Comparison of ENCODE assay signal across 8 cellular contexts in the genomic region with DNA sequence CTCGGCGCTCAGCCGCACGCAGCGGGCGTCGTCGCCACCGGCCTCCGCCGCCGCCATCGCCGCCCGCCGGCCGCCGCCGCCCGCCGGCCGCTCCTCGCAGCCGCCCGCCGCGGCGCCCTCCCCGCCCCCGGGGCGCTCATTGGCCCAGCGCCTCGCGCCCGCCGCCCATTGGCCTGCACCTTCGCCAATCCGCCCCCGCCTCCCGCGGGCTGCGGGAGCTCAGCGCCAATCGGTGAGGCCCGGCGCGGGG. TPM values are rescaled to one million over a fixed set of nuclear protein-coding genes. Genes with fewer than 3 reads are reported as not detected.
DNase-seq lines count a peak whose midpoint lies in the region; ATAC-seq, FAIRE-seq and TF ChIP-seq lines count a peak whose summit lies in the region.

A gene with protein sequence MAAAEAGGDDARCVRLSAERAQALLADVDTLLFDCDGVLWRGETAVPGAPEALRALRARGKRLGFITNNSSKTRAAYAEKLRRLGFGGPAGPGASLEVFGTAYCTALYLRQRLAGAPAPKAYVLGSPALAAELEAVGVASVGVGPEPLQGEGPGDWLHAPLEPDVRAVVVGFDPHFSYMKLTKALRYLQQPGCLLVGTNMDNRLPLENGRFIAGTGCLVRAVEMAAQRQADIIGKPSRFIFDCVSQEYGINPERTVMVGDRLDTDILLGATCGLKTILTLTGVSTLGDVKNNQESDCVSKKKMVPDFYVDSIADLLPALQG (minus strand): TSS at position 120 of the 250 bp plus-strand sequence. CDS start 63 bp downstream, at position 57.

- intact Hi-C loops in Calu3 (cut with micrococcal nuclease; ENCODE audit: unreplicated experiment) (no loop called here), Panc1 (cut with micrococcal nuclease; ENCODE audit: unreplicated experiment) (no loop called here)

- peaks cover 6% of the 10 kb centered on the region for H3K79me1 ChIP-seq in H9 (ENCODE audit: insufficient read depth, low read depth, low read length, poor library complexity, severe bottlenecking)

- DNase-seq in Calu3 (no peak), H9 (no peak), Panc1 (ENCODE audit: low read depth, low spot score) (no peak), epithelial cell of prostate (ENCODE audit: low read depth, low spot score) (no peak), NCI-H1417 (lab: John Stamatoyannopoulos, UW) (no peak), SKM-1 treated with dmso at 0.1 percent for 144 hours (lab: John Stamatoyannopoulos, UW; ENCODE audit: unreplicated experiment) (no peak), D721Med (ENCODE audit: insufficient read length, low spot score) (no peak)

- POLR2A ChIA-PET in Panc1 (lab: Charles Lee): interaction anchor here (0.6 to 0.8 kb wide), 4 partner anchors 13 to 271 kb away, joined by 3 read pairs; a partner anchor contains a TSS

- peak within 1 kb of the TSS; percentile 89 for H3T11ph ChIP-seq in H9 (ENCODE audit: low read length)

- no peaks in the 10 kb centered on the region for H3K9me3 Mint-ChIP-seq in Calu3 (ENCODE audit: low read depth, unreplicated experiment)
- H3K9me3 Mint-ChIP-seq in H9: no peaks in the 10 kb centered on the region
- no peaks in the 10 kb centered on the region for H3K9me3 Mint-ChIP-seq in nephron

- peak within 1 kb of the TSS; percentile 96 for H2BK12ac ChIP-seq in H9 (ENCODE audit: insufficient read length, low read depth, low read length)

- no peak within 1 kb of the TSS for H2BK15ac ChIP-seq in H9 (ENCODE audit: low read depth, low read length)

- peak; percentile 82 for ATAC-seq in Panc1

- BruUV-seq in Calu3 (replicated peaks; lab: Mats Ljungman, UMichigan) (no TSS peak), Panc1 (replicated peaks; lab: Mats Ljungman, UMichigan) (no TSS peak)

- H2BK120ac ChIP-seq in H9 (ENCODE audit: low read depth, low read length, poor library complexity, severe bottlenecking): no peak within 1 kb of the TSS

- no peak within 1 kb of the TSS for H2AFZ ChIP-seq in H9 (ENCODE audit: low read length)

- in situ Hi-C loops in Panc1 (cut with HindIII; ENCODE audit: low pct_unique_long_range_greater_than_20kb, low sequenced_read_pairs): no loop called here

- peaks cover 63% of the 10 kb centered on the region for H3K36me3 Mint-ChIP-seq in Calu3 (ENCODE audit: insufficient read depth, unreplicated experiment)
- H3K36me3 Mint-ChIP-seq in H9 (ENCODE audit: insufficient read depth in 1 of 3, low read depth in 3 of 3): peaks cover 9 to 24% (median 17%) of the 10 kb centered on the region in 3 experiments; a peak in 6 of 7 replicates
- H3K36me3 Mint-ChIP-seq in nephron (ENCODE audit: low read depth): no peaks in the 10 kb centered on the region

- H3K4me3 ChIP-seq in Panc1 (ENCODE audit: low read depth in 2 of 2, low read length in 2 of 2): peak within 1 kb of the TSS; percentile 83 to 94

- H4K20me1 ChIP-seq in H9 (ENCODE audit: control insufficient read depth, insufficient read depth, insufficient read length): no peaks in the 10 kb centered on the region

- H3K4me1 ChIP-seq in H9 (ENCODE audit: insufficient read depth, low read length): no peaks in the 10 kb centered on the region
- peaks cover 30% of the 10 kb centered on the region for H3K4me1 ChIP-seq in Panc1 (ENCODE audit: control insufficient read depth, insufficient read depth, low read length)

- peak within 1 kb of the TSS; percentile 97 for H3K14ac ChIP-seq in H9 (ENCODE audit: insufficient read depth, low read length)

- peaks cover 22% of the 10 kb centered on the region for H3K4me1 Mint-ChIP-seq in Calu3 (ENCODE audit: low read depth, unreplicated experiment)
- H3K4me1 Mint-ChIP-seq in H9: peaks cover 13 to 18% of the 10 kb centered on the region in 2 experiments
- H3K4me1 Mint-ChIP-seq in nephron: peaks cover 20% of the 10 kb centered on the region

- peaks cover 3% of the 10 kb centered on the region; the same call in 1 of the 2 replicates for H3K36me3 ChIP-seq in Panc1 (ENCODE audit: control insufficient read depth, insufficient read depth, low read length)

- H4K8ac ChIP-seq in H9 (replicated peaks; ENCODE audit: insufficient read length, low read depth, low read length): no peak within 1 kb of the TSS

- no peaks in the 10 kb centered on the region for H3K27me3 Mint-ChIP-seq in Calu3 (ENCODE audit: unreplicated experiment)
- H3K27me3 Mint-ChIP-seq in H9 (ENCODE audit: low read depth): no peaks in the 10 kb centered on the region
- no peaks in the 10 kb centered on the region for H3K27me3 Mint-ChIP-seq in nephron (ENCODE audit: low read depth)

- H3K9me3 ChIP-seq in H9 (ENCODE audit: control insufficient read depth, low read depth, low read length) (no peaks in the 10 kb centered on the region), Panc1 (ENCODE audit: control insufficient read depth, insufficient read depth, low read depth, low read length) (no peaks in the 10 kb centered on the region)

- H3K79me2 ChIP-seq in H9 (ENCODE audit: insufficient read depth, low read length): peaks cover 6% of the 10 kb centered on the region; the same call in 1 of the 2 replicates

- peak within 1 kb of the TSS; percentile 78 for H3K4me3 Mint-ChIP-seq in Calu3 (ENCODE audit: low read depth, unreplicated experiment)
- peak within 1 kb of the TSS; percentile 78 to 92 for H3K4me3 Mint-ChIP-seq in H9
- H3K4me3 Mint-ChIP-seq in nephron: peak within 1 kb of the TSS; percentile 85 to 91 (median 87)

- peak within 1 kb of the TSS; percentile 87 for H3K27ac Mint-ChIP-seq in Calu3 (ENCODE audit: unreplicated experiment)
- peak within 1 kb of the TSS; percentile 97 to 98 (median 98) for H3K27ac Mint-ChIP-seq in H9
- H3K27ac Mint-ChIP-seq in nephron: peak within 1 kb of the TSS in 2 of 3 experiments; percentile 90 to 93

- no CpG with 5 or more reads among the region's 47 CpGs for WGBS in H9 (ENCODE audit: extremely low coverage, insufficient read length, low lambda C conversion rate)

- no peak within 1 kb of the TSS for H2AK5ac ChIP-seq in H9 (ENCODE audit: insufficient read length, low read length)

- H4K5ac ChIP-seq in H9 (ENCODE audit: insufficient read length, low read depth, low read length): peak within 1 kb of the TSS; percentile 98

- CTCF ChIA-PET in Calu3 (lab: Charles Lee): interaction anchor here (0.6 to 2.3 kb wide), 4 partner anchors 20 to 199 kb away, joined by 3 to 15 read pairs (median 4); a partner anchor contains a TSS
- CTCF ChIA-PET in Panc1 (lab: Charles Lee): interaction anchor here (0.6 kb wide), 1 partner anchor 120 kb away, joined by 4 read pairs; no protein-coding TSS in a partner anchor

- H4K91ac ChIP-seq in H9 (ENCODE audit: insufficient read length, low read depth, low read length): no peak within 1 kb of the TSS

- H3K4me2 ChIP-seq in H9 (ENCODE audit: insufficient read depth, insufficient read length, low read length): peak within 1 kb of the TSS; percentile 76

- H3K23ac ChIP-seq in H9 (ENCODE audit: insufficient read length, low read depth, low read length): no peak within 1 kb of the TSS

- H3K23me2 ChIP-seq in H9 (ENCODE audit: insufficient read length, low read depth, low read length, poor library complexity, severe bottlenecking): peaks cover 8% of the 10 kb centered on the region

- H3K56ac ChIP-seq in H9 (ENCODE audit: insufficient read length, low read depth, low read length): peak within 1 kb of the TSS; percentile 71

- no peak for TF ChIP-seq CTCF in Calu3 (IDR thresholded peaks at IDR 0.05; ENCODE audit: unreplicated experiment)
- TF ChIP-seq CTCF in H9 (conservative IDR thresholded peaks at IDR 0.05): no peak
- TF ChIP-seq CTCF in Panc1 (IDR thresholded peaks at IDR 0.05): no peak
- TF ChIP-seq CTCF in nephron (IDR thresholded peaks at IDR 0.05; ENCODE audit: unreplicated experiment in 3 of 3): no peak
- no peak for TF ChIP-seq CTCF in D721Med (IDR thresholded peaks at IDR 0.05; ENCODE audit: insufficient read depth, missing control alignments)

- H2BK5ac ChIP-seq in H9 (ENCODE audit: insufficient read length, low read length): peak within 1 kb of the TSS; percentile 94

- peak within 1 kb of the TSS; percentile 99 for H3K18ac ChIP-seq in H9 (ENCODE audit: insufficient read length, low read depth, low read length)

- H3K27ac ChIP-seq in H9 (ENCODE audit: insufficient read length, low read depth, low read length): peak within 1 kb of the TSS; percentile 99
- H3K27ac ChIP-seq in Panc1 (ENCODE audit: low read length): peak within 1 kb of the TSS; percentile 99
- H3K27ac ChIP-seq in epithelial cell of prostate: peak within 1 kb of the TSS; percentile 82

- no peak within 1 kb of the TSS for H2BK20ac ChIP-seq in H9 (ENCODE audit: low read depth, low read length, poor library complexity, severe bottlenecking)

- peak within 1 kb of the TSS; percentile 99 for H3K9ac ChIP-seq in H9 (ENCODE audit: extremely low read depth, insufficient read length, low read length)

- H3K27me3 ChIP-seq in H9 (ENCODE audit: insufficient read depth, low read length) (no peaks in the 10 kb centered on the region), Panc1 (ENCODE audit: control insufficient read depth, insufficient read depth, low read length) (no peaks in the 10 kb centered on the region)

- no peak within 1 kb of the TSS; the same call in 1 of the 2 replicates for H3K4ac ChIP-seq in H9 (ENCODE audit: low read depth, low read length)

- no peak for FAIRE-seq in D721Med (lab: Jason Lieb, UNC)

RNA-seq across cellular contexts. Expression of the gene that starts here (rescaled TPM):
- 45.0 and 49.6 TPM in 2 replicates for total RNA-seq in Calu3 (2022)
- total RNA-seq in H9 (2021): 37.4 and 38.3 TPM in 2 replicates
- total RNA-seq in Panc1 (2021; ENCODE audit: unreplicated experiment): 48.7 TPM
- 51.6 TPM for polyA plus RNA-seq in Panc1 (2012; ENCODE audit: insufficient read length)
